ENCODE assay signal across 22 cellular contexts in the genomic region with DNA sequence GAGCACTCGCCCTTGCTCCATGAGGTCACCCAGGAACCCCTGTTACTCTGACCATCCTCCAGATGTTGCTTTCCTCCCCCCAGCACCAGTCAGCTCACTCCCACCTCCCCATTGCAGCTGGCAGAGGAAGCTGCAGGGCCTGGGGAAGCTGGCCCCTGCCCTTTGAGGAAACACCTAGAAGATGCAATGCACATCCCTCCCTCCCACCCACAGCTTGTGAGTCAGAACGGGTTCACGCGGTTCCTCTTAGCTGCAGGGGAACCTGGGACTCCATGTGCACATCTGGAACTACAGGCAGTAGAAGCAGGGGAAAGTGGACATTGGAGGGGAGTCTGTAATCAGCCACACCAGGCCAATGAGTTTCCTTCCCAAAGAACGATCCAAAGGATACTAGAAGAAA.
A peak's percentile ranks its signal among the peaks of the same experiment; 100 is the strongest.
DNase-seq lines count a peak whose midpoint lies in the region; ATAC-seq and TF ChIP-seq lines count a peak whose summit lies in the region.
"Had no signal": no experiment of that assay in that cellular context is flagged by ENCODE, and none has a peak within 500 bp of the region (broad histone marks: within the 10 kb centered on the region; RNA-seq: fewer than 3 reads in every experiment).

No MANE protein-coding gene starts in this region.

- DNase-seq in stimulated activated naive CD8-positive, alpha-beta T cell treated with anti-CD3 and anti-CD28 coated beads, Interleukin-15, Interleukin-2, amounts not matched to agents 100 U/mL and 50 U/mL, for 24 hours, result no peak
- DNase-seq in stimulated activated naive CD8-positive, alpha-beta T cell treated with anti-CD3 and anti-CD28 coated beads, Interleukin-15, amount 100 ng/mL, for 72 hours, result no peak
- DNase-seq in RWPE1 (ENCODE audit: low spot score) (peak; percentile 33), fibroblast of the aortic adventitia (ENCODE audit: low read depth) (peak; percentile 6), activated gamma-delta T cell treated with Interleukin-2 at 50 U/mL for 16 hours (no peak), EL (no peak), HCEC 1CT (no peak)
- DNase-seq: ACHN; activated CD4-positive, alpha-beta T cell treated with anti-CD3 and anti-CD28 coated beads, Interleukin-2, amount 50 U/mL, for 4 hours; body of pancreas; Caco-2; effector CD4-positive, alpha-beta T cell; hippocampal formation; left lung; naive thymus-derived CD4-positive, alpha-beta T cell; NCI-H1694 treated with DMSO at 0.1 percent for 48 hours; NCI-H69; occipital lobe; stimulated activated CD4-positive, alpha-beta T cell treated with anti-CD3 and anti-CD28 coated beads, Interleukin-1b, Interleukin-23, amount 100 ng/mL, for 48 hours; WERI-Rb-1 had no signal

- H3K27ac Mint-ChIP-seq in stimulated activated naive CD8-positive, alpha-beta T cell treated with anti-CD3 and anti-CD28 coated beads, Interleukin-15, amount 100 ng/mL, for 72 hours, result peak overlapping the region in 1 of 2 donors; percentile 93
- H3K27ac Mint-ChIP-seq: naive thymus-derived CD4-positive, alpha-beta T cell had no signal

- no peak overlapping the region for H3K4me3 Mint-ChIP-seq in stimulated activated naive CD8-positive, alpha-beta T cell treated with anti-CD3 and anti-CD28 coated beads, Interleukin-15, amount 100 ng/mL, for 72 hours
- H3K4me3 Mint-ChIP-seq: naive thymus-derived CD4-positive, alpha-beta T cell had no signal

- peak; percentile 49 for ATAC-seq in stimulated activated naive CD8-positive, alpha-beta T cell treated with anti-CD3 and anti-CD28 coated beads, Interleukin-15, Interleukin-2, amounts not matched to agents 100 U/mL and 50 U/mL, for 24 hours
- no peak for ATAC-seq in stimulated activated naive CD8-positive, alpha-beta T cell treated with anti-CD3 and anti-CD28 coated beads, Interleukin-15, amount 100 ng/mL, for 72 hours
- ATAC-seq: body of pancreas; K562; left lung; naive thymus-derived CD4-positive, alpha-beta T cell had no signal

- CTCF ChIA-PET in RWPE1 (lab: Yijun Ruan, JAX), result interaction anchor here (1.1 kb wide), 1 partner anchor 16 kb away, joined by 3 read pairs; no protein-coding TSS in a partner anchor

- H3K9me3 Mint-ChIP-seq in stimulated activated naive CD8-positive, alpha-beta T cell treated with anti-CD3 and anti-CD28 coated beads, Interleukin-15, amount 100 ng/mL, for 72 hours, result no peaks in the 10 kb centered on the region

- no peak overlapping the region for H3K4me3 ChIP-seq in fibroblast of the aortic adventitia (ENCODE audit: low read depth, low read length)
- H3K4me3 ChIP-seq: body of pancreas, K562, left lung, skin epidermis had no signal

- H3K4me1 Mint-ChIP-seq in stimulated activated naive CD8-positive, alpha-beta T cell treated with anti-CD3 and anti-CD28 coated beads, Interleukin-15, amount 100 ng/mL, for 72 hours, result peaks cover 5% of the 10 kb centered on the region

- H3K27ac ChIP-seq in RWPE1, result no peak overlapping the region
- H3K27ac ChIP-seq: body of pancreas, left lung, WERI-Rb-1 had no signal

- TF ChIP-seq CTCF in RWPE1 (conservative IDR thresholded peaks at IDR 0.05; ENCODE audit: low read depth) (no peak), fibroblast of the aortic adventitia (IDR thresholded peaks at IDR 0.05; ENCODE audit: insufficient read depth, low read length) (no peak)

- no peaks in the 10 kb centered on the region for H3K27me3 Mint-ChIP-seq in stimulated activated naive CD8-positive, alpha-beta T cell treated with anti-CD3 and anti-CD28 coated beads, Interleukin-15, amount 100 ng/mL, for 72 hours
- H3K27me3 Mint-ChIP-seq: naive thymus-derived CD4-positive, alpha-beta T cell had no signal

- POLR2A ChIA-PET in RWPE1 (lab: Yijun Ruan, JAX; ENCODE audit: low non-redundant PET), result no interaction called here

Comparison
In these comparisons a context has a peak if more than half of its experiments do, and no peak if none do; other contexts are left out.
1. DNase-seq: peak in RWPE1 (single experiment) and fibroblast of the aortic adventitia (single experiment); none in stimulated activated naive CD8-positive, alpha-beta T cell treated with anti-CD3 and anti-CD28 coated beads, Interleukin-15, Interleukin-2, amounts not matched to agents 100 U/mL and 50 U/mL, for 24 hours (single experiment), stimulated activated naive CD8-positive, alpha-beta T cell treated with anti-CD3 and anti-CD28 coated beads, Interleukin-15, amount 100 ng/mL, for 72 hours (0 of 2), activated gamma-delta T cell treated with Interleukin-2 at 50 U/mL for 16 hours (single experiment), EL (single experiment) and HCEC 1CT (single experiment).